Comparison of ENCODE assay signal across 1 cellular context in the genomic region with DNA sequence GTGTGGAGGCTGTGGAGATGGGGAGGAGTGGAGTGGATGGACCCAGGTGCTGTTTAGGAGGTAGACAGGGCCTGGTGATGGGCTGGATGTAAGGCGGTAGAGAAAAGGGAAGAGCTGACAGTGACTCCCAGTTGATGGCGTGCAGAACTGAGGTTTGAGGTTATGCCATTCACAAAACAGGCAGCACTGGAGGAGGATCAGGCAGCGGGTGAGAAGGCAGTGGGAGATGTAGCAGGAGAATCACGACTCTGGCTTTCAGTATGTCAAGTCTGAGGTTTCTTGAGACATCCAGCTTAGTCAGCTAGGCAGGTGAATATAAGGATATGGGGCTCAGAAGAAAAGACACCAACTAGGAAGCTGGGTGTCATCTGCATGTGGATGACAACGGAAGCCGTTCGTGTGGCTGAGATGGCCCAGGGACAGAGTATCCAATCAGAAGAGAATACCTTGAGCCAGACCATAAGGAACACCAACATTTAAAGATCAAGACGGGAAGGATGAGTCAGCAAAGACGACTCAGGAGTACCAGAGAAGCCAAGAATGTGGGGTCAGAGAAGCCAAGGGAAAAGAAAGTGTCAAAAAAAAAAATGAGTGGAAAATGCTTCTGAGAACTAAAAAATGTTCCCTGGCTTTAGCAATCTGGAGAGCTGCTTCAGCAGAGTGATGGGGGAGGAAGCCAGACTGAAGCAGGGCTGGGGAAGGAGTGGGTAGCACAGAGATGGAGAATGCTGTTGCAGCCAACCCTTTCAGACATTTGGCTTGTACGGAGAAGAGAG.
TF ChIP-seq lines count a peak whose summit lies in the region.

No MANE protein-coding gene starts in this region.

TF ChIP-seq in K562, 482 proteins besides CTCF, POLR2A, EP300 and RAD21 (continued from another document and continues in another):
- TF ChIP-seq, protein P1, sequence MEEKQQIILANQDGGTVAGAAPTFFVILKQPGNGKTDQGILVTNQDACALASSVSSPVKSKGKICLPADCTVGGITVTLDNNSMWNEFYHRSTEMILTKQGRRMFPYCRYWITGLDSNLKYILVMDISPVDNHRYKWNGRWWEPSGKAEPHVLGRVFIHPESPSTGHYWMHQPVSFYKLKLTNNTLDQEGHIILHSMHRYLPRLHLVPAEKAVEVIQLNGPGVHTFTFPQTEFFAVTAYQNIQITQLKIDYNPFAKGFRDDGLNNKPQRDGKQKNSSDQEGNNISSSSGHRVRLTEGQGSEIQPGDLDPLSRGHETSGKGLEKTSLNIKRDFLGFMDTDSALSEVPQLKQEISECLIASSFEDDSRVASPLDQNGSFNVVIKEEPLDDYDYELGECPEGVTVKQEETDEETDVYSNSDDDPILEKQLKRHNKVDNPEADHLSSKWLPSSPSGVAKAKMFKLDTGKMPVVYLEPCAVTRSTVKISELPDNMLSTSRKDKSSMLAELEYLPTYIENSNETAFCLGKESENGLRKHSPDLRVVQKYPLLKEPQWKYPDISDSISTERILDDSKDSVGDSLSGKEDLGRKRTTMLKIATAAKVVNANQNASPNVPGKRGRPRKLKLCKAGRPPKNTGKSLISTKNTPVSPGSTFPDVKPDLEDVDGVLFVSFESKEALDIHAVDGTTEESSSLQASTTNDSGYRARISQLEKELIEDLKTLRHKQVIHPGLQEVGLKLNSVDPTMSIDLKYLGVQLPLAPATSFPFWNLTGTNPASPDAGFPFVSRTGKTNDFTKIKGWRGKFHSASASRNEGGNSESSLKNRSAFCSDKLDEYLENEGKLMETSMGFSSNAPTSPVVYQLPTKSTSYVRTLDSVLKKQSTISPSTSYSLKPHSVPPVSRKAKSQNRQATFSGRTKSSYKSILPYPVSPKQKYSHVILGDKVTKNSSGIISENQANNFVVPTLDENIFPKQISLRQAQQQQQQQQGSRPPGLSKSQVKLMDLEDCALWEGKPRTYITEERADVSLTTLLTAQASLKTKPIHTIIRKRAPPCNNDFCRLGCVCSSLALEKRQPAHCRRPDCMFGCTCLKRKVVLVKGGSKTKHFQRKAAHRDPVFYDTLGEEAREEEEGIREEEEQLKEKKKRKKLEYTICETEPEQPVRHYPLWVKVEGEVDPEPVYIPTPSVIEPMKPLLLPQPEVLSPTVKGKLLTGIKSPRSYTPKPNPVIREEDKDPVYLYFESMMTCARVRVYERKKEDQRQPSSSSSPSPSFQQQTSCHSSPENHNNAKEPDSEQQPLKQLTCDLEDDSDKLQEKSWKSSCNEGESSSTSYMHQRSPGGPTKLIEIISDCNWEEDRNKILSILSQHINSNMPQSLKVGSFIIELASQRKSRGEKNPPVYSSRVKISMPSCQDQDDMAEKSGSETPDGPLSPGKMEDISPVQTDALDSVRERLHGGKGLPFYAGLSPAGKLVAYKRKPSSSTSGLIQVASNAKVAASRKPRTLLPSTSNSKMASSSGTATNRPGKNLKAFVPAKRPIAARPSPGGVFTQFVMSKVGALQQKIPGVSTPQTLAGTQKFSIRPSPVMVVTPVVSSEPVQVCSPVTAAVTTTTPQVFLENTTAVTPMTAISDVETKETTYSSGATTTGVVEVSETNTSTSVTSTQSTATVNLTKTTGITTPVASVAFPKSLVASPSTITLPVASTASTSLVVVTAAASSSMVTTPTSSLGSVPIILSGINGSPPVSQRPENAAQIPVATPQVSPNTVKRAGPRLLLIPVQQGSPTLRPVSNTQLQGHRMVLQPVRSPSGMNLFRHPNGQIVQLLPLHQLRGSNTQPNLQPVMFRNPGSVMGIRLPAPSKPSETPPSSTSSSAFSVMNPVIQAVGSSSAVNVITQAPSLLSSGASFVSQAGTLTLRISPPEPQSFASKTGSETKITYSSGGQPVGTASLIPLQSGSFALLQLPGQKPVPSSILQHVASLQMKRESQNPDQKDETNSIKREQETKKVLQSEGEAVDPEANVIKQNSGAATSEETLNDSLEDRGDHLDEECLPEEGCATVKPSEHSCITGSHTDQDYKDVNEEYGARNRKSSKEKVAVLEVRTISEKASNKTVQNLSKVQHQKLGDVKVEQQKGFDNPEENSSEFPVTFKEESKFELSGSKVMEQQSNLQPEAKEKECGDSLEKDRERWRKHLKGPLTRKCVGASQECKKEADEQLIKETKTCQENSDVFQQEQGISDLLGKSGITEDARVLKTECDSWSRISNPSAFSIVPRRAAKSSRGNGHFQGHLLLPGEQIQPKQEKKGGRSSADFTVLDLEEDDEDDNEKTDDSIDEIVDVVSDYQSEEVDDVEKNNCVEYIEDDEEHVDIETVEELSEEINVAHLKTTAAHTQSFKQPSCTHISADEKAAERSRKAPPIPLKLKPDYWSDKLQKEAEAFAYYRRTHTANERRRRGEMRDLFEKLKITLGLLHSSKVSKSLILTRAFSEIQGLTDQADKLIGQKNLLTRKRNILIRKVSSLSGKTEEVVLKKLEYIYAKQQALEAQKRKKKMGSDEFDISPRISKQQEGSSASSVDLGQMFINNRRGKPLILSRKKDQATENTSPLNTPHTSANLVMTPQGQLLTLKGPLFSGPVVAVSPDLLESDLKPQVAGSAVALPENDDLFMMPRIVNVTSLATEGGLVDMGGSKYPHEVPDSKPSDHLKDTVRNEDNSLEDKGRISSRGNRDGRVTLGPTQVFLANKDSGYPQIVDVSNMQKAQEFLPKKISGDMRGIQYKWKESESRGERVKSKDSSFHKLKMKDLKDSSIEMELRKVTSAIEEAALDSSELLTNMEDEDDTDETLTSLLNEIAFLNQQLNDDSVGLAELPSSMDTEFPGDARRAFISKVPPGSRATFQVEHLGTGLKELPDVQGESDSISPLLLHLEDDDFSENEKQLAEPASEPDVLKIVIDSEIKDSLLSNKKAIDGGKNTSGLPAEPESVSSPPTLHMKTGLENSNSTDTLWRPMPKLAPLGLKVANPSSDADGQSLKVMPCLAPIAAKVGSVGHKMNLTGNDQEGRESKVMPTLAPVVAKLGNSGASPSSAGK (IDR thresholded peaks at IDR 0.05) = peak; percentile 15; the same call in 1 of the 2 replicates
- TF ChIP-seq ZNF778 (CRISPR knock-in tag; IDR thresholded peaks at IDR 0.05) = no peak
- peak; percentile 24 for TF ChIP-seq PRDM10 (IDR thresholded peaks at IDR 0.05; ENCODE audit: partially characterized antibody)
- TF ChIP-seq POLR2H (tag; IDR thresholded peaks at IDR 0.05; ENCODE audit: low read depth) = no peak
- TF ChIP-seq JUN (IDR thresholded peaks at IDR 0.05; ENCODE audit: borderline replicate concordance, low read depth, low read length) = no peak
- TF ChIP-seq JUN (CRISPR knock-in tag; IDR thresholded peaks at IDR 0.05; ENCODE audit: borderline replicate concordance) = no peak
- TF ChIP-seq CC2D1A (IDR thresholded peaks at IDR 0.05) = peak; percentile 50; the same call in 1 of the 2 replicates
- peak; percentile 46; the same call in 1 of the 2 replicates for TF ChIP-seq ETV1 (tag; conservative IDR thresholded peaks at IDR 0.05; ENCODE audit: low read depth)
- no peak for TF ChIP-seq HLTF (IDR thresholded peaks at IDR 0.05)
- TF ChIP-seq SRSF1 (IDR thresholded peaks at IDR 0.05; ENCODE audit: low read depth, low read length) = no peak
- TF ChIP-seq CCNT2 (IDR thresholded peaks at IDR 0.05; ENCODE audit: borderline replicate concordance, extremely low read depth, insufficient read length, low read depth, low read length) = no peak
- TF ChIP-seq KDM2B (CRISPR knock-in tag; IDR thresholded peaks at IDR 0.05) = no peak
- no peak for TF ChIP-seq ELF2 (CRISPR knock-in tag; IDR thresholded peaks at IDR 0.05)
- TF ChIP-seq WHSC1 (IDR thresholded peaks at IDR 0.05; ENCODE audit: low read length) = no peak
- TF ChIP-seq NFYB (IDR thresholded peaks at IDR 0.05; ENCODE audit: extremely low read depth, insufficient read length) = no peak
- TF ChIP-seq HDAC2 (IDR thresholded peaks at IDR 0.05) = 0 out of 2 replicates have a peak, but pooled peaks have one; percentile 46
- TF ChIP-seq FOXP4 (CRISPR knock-in tag; IDR thresholded peaks at IDR 0.05; ENCODE audit: borderline replicate concordance) = no peak
- peak; percentile 56 for TF ChIP-seq ARID1B (IDR thresholded peaks at IDR 0.05)
- TF ChIP-seq POLR2G (IDR thresholded peaks at IDR 0.05; ENCODE audit: low read depth, low read length) = no peak
- no peak for TF ChIP-seq GABPB1 (CRISPR knock-in tag; IDR thresholded peaks at IDR 0.05)
- no peak for TF ChIP-seq USF1 (CRISPR knock-in tag; IDR thresholded peaks at IDR 0.05)
- peak; percentile 80 for TF ChIP-seq NFE2L1 (tag; IDR thresholded peaks at IDR 0.05; ENCODE audit: borderline replicate concordance, low read depth)
- peak; percentile 99 for TF ChIP-seq C11orf30 (IDR thresholded peaks at IDR 0.05; ENCODE audit: low read depth)
- no peak for TF ChIP-seq SMAD1 (IDR thresholded peaks at IDR 0.05; ENCODE audit: low read depth, low read length, partially characterized antibody)
- no peak for TF ChIP-seq RHOXF2B (CRISPR knock-in tag; conservative IDR thresholded peaks at IDR 0.05)
- TF ChIP-seq GABPA (tag; conservative IDR thresholded peaks at IDR 0.05; ENCODE audit: low read depth) = no peak
- TF ChIP-seq, protein P2, sequence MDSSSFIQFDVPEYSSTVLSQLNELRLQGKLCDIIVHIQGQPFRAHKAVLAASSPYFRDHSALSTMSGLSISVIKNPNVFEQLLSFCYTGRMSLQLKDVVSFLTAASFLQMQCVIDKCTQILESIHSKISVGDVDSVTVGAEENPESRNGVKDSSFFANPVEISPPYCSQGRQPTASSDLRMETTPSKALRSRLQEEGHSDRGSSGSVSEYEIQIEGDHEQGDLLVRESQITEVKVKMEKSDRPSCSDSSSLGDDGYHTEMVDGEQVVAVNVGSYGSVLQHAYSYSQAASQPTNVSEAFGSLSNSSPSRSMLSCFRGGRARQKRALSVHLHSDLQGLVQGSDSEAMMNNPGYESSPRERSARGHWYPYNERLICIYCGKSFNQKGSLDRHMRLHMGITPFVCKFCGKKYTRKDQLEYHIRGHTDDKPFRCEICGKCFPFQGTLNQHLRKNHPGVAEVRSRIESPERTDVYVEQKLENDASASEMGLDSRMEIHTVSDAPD (CRISPR knock-in tag; IDR thresholded peaks at IDR 0.05) = no peak
- 0 out of 2 replicates have a peak, but pooled peaks have one; percentile 18 for TF ChIP-seq FOXM1 (IDR thresholded peaks at IDR 0.05; ENCODE audit: low read depth)
- no peak for TF ChIP-seq FOXM1 (CRISPR knock-in tag; IDR thresholded peaks at IDR 0.05; ENCODE audit: low read depth)
- TF ChIP-seq ADNP (tag; IDR thresholded peaks at IDR 0.05) = no peak
- TF ChIP-seq BACH1 (tag; IDR thresholded peaks at IDR 0.05) = peak; percentile 73
- no peak for TF ChIP-seq ZNF408 (CRISPR knock-in tag; IDR thresholded peaks at IDR 0.05; ENCODE audit: low read depth)
- TF ChIP-seq ZFP1 (CRISPR knock-in tag; IDR thresholded peaks at IDR 0.05) = no peak
- TF ChIP-seq, protein P3, sequence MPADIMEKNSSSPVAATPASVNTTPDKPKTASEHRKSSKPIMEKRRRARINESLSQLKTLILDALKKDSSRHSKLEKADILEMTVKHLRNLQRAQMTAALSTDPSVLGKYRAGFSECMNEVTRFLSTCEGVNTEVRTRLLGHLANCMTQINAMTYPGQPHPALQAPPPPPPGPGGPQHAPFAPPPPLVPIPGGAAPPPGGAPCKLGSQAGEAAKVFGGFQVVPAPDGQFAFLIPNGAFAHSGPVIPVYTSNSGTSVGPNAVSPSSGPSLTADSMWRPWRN (IDR thresholded peaks at IDR 0.05; ENCODE audit: low read depth) = no peak
- TF ChIP-seq MAFG (tag; conservative IDR thresholded peaks at IDR 0.05) = peak; percentile 98
- TF ChIP-seq ZNF583 (CRISPR knock-in tag; IDR thresholded peaks at IDR 0.05) = no peak
- TF ChIP-seq TGIF2 (CRISPR knock-in tag; IDR thresholded peaks at IDR 0.05) = no peak
- TF ChIP-seq PHTF2 (CRISPR knock-in tag; IDR thresholded peaks at IDR 0.05) = no peak
- TF ChIP-seq ZNF507 (tag; conservative IDR thresholded peaks at IDR 0.05) = no peak
- 0 out of 2 replicates have a peak, but pooled peaks have one; percentile 14 for TF ChIP-seq MIER1 (IDR thresholded peaks at IDR 0.05; ENCODE audit: low read depth)
